Comparison of ENCODE assay signal across 4 cellular contexts in genomic region chr7:24549961-24550360, GRCh38.
"Had no signal": no experiment of that assay in that cellular context is flagged by ENCODE, and none has a peak within 500 bp of the region (broad histone marks: within the 10 kb centered on the region; RNA-seq: fewer than 3 reads in every experiment).

No MANE protein-coding gene starts in this region.

- H3K27ac ChIP-seq: HL-60 had no signal

- DNase-seq: H9, HCEC 1CT had no signal

- H3K4me2 ChIP-seq: GM23338 had no signal

- H2AFZ ChIP-seq: GM23338 had no signal

- H3K4me3 ChIP-seq: GM23338 had no signal
